In genomic region chr1:22005261-22006149, GRCh38 we compare ENCODE assay signal across 9 cellular contexts. TPM values are rescaled to one million over a fixed set of nuclear protein-coding genes. Genes with fewer than 3 reads are reported as not detected.
A peak's percentile ranks its signal among the peaks of the same experiment; 100 is the strongest.
DNase-seq lines count a peak whose midpoint lies in the region; ATAC-seq, FAIRE-seq and TF ChIP-seq lines count a peak whose summit lies in the region.
"Not testable (repeated sequence)": the region's sequence is repeated elsewhere in the genome, so short reads cannot be mapped to it uniquely, and the experiment has no call there.
"Had no signal": no experiment of that assay in that cellular context is flagged by ENCODE, and none has a peak within 500 bp of the region (broad histone marks: within the 10 kb centered on the region; RNA-seq: fewer than 3 reads in every experiment).

No MANE protein-coding gene starts in this region.

- not testable (repeated sequence) for H3K36me3 ChIP-seq in Loucy (ENCODE audit: insufficient read depth, low read length); PC-9 (ENCODE audit: low read depth); hepatocyte (replicated peaks; ENCODE audit: insufficient read depth, low read depth)
- H3K36me3 ChIP-seq in pancreas = peaks cover 0 to 34% (median 10%) of the 10 kb centered on the region in 3 donors

- ATAC-seq in activated T-cell treated with anti-CD3 and anti-CD28 coated beads, Interleukin-2, amount 50 U/mL, for 72 hours (replicated peaks in 1 of 2) = peak; percentile 79 to 80
- ATAC-seq in pancreas = peak; percentile 2 to 43 (median 23)

- H3K4me3 ChIP-seq in Loucy (ENCODE audit: low read length, poor library complexity, severe bottlenecking); PC-9; hepatocyte: not testable (repeated sequence)
- peak overlapping the region in 3 of 4 donors; percentile 40 to 60 (median 55) for H3K4me3 ChIP-seq in pancreas

- H3K27ac ChIP-seq in PC-9, hepatocyte: not testable (repeated sequence)
- H3K27ac ChIP-seq in pancreas = peak overlapping the region; percentile 8 to 64 (median 32)

- H3K27me3 ChIP-seq in Loucy (ENCODE audit: insufficient read depth, low read length, poor library complexity, severe bottlenecking); PC-9 (ENCODE audit: insufficient read depth, low read depth); hepatocyte; pancreas: not testable (repeated sequence)

- H3K27me3 Mint-ChIP-seq in activated T-cell treated with anti-CD3 and anti-CD28 coated beads, Interleukin-2, amount 50 U/mL, for 72 hours (ENCODE audit: low read depth) = not testable (repeated sequence)

- H3F3A ChIP-seq in Loucy (ENCODE audit: low read depth); PC-9 (ENCODE audit: insufficient read depth, low read depth): not testable (repeated sequence)

- H3K79me2 ChIP-seq in Loucy (ENCODE audit: insufficient read depth, low read length); PC-9 (ENCODE audit: low read depth); hepatocyte: not testable (repeated sequence)

- not testable (repeated sequence) for H3K9me3 Mint-ChIP-seq in activated T-cell treated with anti-CD3 and anti-CD28 coated beads, Interleukin-2, amount 50 U/mL, for 72 hours

- not testable (repeated sequence) for H3K4me1 ChIP-seq in Loucy (ENCODE audit: insufficient read depth, low read length, poor library complexity, severe bottlenecking); PC-9 (replicated peaks; ENCODE audit: insufficient read depth); hepatocyte (ENCODE audit: insufficient read depth); pancreas

- not testable (repeated sequence) for H3K9me3 ChIP-seq in Loucy (ENCODE audit: insufficient read depth, low read depth, low read length); PC-9 (ENCODE audit: insufficient read depth, low read depth); hepatocyte (ENCODE audit: low read depth); pancreas

- intact Hi-C loops in PC-9 (cut with micrococcal nuclease; ENCODE audit: unreplicated experiment) = loop anchor here (5.0 kb wide), 1 partner anchor 633 kb away; no protein-coding TSS in a partner anchor
- intact Hi-C loops in pancreas (cut with DNase I) = not testable (repeated sequence)

- CTCF ChIA-PET in PC-9 (lab: Charles Lee) = interaction anchor here (0.7 kb wide), 1 partner anchor 24 kb away, joined by 3 read pairs; no protein-coding TSS in a partner anchor

- not testable (repeated sequence) for H3K4me2 ChIP-seq in Loucy (ENCODE audit: low read depth, low read length, poor library complexity, severe bottlenecking); PC-9; hepatocyte

- not testable (repeated sequence) for H2AFZ ChIP-seq in Loucy (ENCODE audit: low read length); PC-9; hepatocyte

- not testable (repeated sequence) for BruUV-seq in PC-9 (replicated peaks; lab: Mats Ljungman, UMichigan)

- H3K9me2 ChIP-seq in Loucy (replicated peaks; ENCODE audit: low read depth, low read length); PC-9 (ENCODE audit: insufficient read depth); hepatocyte (replicated peaks; ENCODE audit: insufficient read depth): not testable (repeated sequence)

- POLR2A ChIA-PET in PC-9 (lab: Charles Lee; ENCODE audit: unreplicated experiment) = not testable (repeated sequence)

- H3K36me3 Mint-ChIP-seq in activated T-cell treated with anti-CD3 and anti-CD28 coated beads, Interleukin-2, amount 50 U/mL, for 72 hours (ENCODE audit: insufficient read depth in 2 of 2) = not testable (repeated sequence)

- H4K20me1 ChIP-seq in Loucy (ENCODE audit: insufficient read depth, low read length, poor library complexity, severe bottlenecking); PC-9 (ENCODE audit: insufficient read depth); hepatocyte (ENCODE audit: insufficient read depth, poor library complexity, severe bottlenecking): not testable (repeated sequence)

- WGBS in hepatocyte (ENCODE audit: low lambda C conversion rate, missing lambda C conversion rate) = 71% methylated on average over 18 of the region's 18 CpGs
- WGBS in pancreas, 2 donors = 31 to 42% methylated on average over 17 to 18 of the region's 18 CpGs

- not testable (repeated sequence) for H3K4me3 Mint-ChIP-seq in activated T-cell treated with anti-CD3 and anti-CD28 coated beads, Interleukin-2, amount 50 U/mL, for 72 hours

- not testable (repeated sequence) for H3K27ac Mint-ChIP-seq in activated T-cell treated with anti-CD3 and anti-CD28 coated beads, Interleukin-2, amount 50 U/mL, for 72 hours

- DNase-seq in EL (peak; percentile 25), PC-9 (peak in 1 of 2 experiments; percentile 37), ecto neural progenitor cell (ENCODE audit: low spot score) (peak; percentile 48), hepatocyte (ENCODE audit: low spot score) (peak; percentile 52), pancreas (peak in 4 of 6 donors; percentile 62 to 88 (median 72))
- peak; percentile 54 to 55 for DNase-seq in activated T-cell treated with anti-CD3 and anti-CD28 coated beads, Interleukin-2, amount 50 U/mL, for 72 hours

- FAIRE-seq in pancreas (lab: Jason Lieb, UNC) = not testable (repeated sequence)

- TF ChIP-seq CTCF in Loucy (conservative IDR thresholded peaks at IDR 0.05; ENCODE audit: low read length) = peak; percentile 49
- TF ChIP-seq CTCF in PC-9 (conservative IDR thresholded peaks at IDR 0.05) = peak; percentile 48
- peak; percentile 25 for TF ChIP-seq CTCF in hepatocyte (IDR thresholded peaks at IDR 0.05; ENCODE audit: poor library complexity)
- peak in 3 of 4 donors; percentile 18 to 40 (median 18) for TF ChIP-seq CTCF in pancreas (IDR thresholded peaks at IDR 0.05)

- H3K9ac ChIP-seq in Loucy (ENCODE audit: low read depth, low read length, poor library complexity, severe bottlenecking) = not testable (repeated sequence)

- H3K4me1 Mint-ChIP-seq in activated T-cell treated with anti-CD3 and anti-CD28 coated beads, Interleukin-2, amount 50 U/mL, for 72 hours (ENCODE audit: low read depth) = not testable (repeated sequence)

RNA-seq across cellular contexts. Expression of gene CELA3A, which starts 4.0 kb away (rescaled TPM):
- total RNA-seq in PC-9 (2021) = not detected in 2 replicates
- not detected for total RNA-seq in activated T-cell treated with anti-CD3 and anti-CD28 coated beads, Interleukin-2, amount 50 U/mL, for 72 hours
- 2.2 TPM in 1 of 2 replicates, not detected in the other for total RNA-seq in hepatocyte
- 0.68 TPM in 1 of 2 replicates, not detected in the other for polyA plus RNA-seq in hepatocyte
- over 10,000 TPM; 17,183 to 55,024 (median 35,269) TPM for total RNA-seq in pancreas
- polyA plus RNA-seq in pancreas = over 10,000 TPM; 21,682 to 31,636 TPM
- total RNA-seq: cerebellum, NCI-H460 had no signal

RNA-seq across cellular contexts. Expression of gene CELA3B, which starts 28.7 kb away (rescaled TPM):
- total RNA-seq in PC-9 (2021) = not detected in 2 replicates
- total RNA-seq in activated T-cell treated with anti-CD3 and anti-CD28 coated beads, Interleukin-2, amount 50 U/mL, for 72 hours = not detected
- total RNA-seq in hepatocyte = 0.33 TPM in 1 of 2 replicates, not detected in the other
- polyA plus RNA-seq in hepatocyte = not detected in 2 replicates
- total RNA-seq in pancreas = over 10,000 TPM in 4 of 6 donors, 1,000 to 10,000 TPM in 2; 2,923 to 21,242 (median 14,470) TPM
- over 10,000 TPM in 1 of 2 donors, 1,000 to 10,000 TPM in 1; 6,851 to 15,141 TPM for polyA plus RNA-seq in pancreas
- total RNA-seq: cerebellum, NCI-H460 had no signal

RNA-seq across cellular contexts. Expression of gene CDC42, which starts 47.0 kb away (rescaled TPM):
- total RNA-seq in PC-9 (2021) (119 and 183 TPM in 2 replicates), hepatocyte (351 and 358 TPM in 2 replicates), pancreas (100 to 1,000 TPM in 2 of 6 donors, 10 to 100 TPM in 4; 43.0 to 128 (median 63.4) TPM)
- total RNA-seq in activated T-cell treated with anti-CD3 and anti-CD28 coated beads, Interleukin-2, amount 50 U/mL, for 72 hours = 100 to 1,000 TPM; 292 to 349 TPM
- polyA plus RNA-seq in hepatocyte (48.8 and 69.7 TPM in 2 replicates), pancreas (10 to 100 TPM; 36.6 to 80.5 TPM)

Comparison
In these comparisons a context has a peak if more than half of its experiments do, and no peak if none do; other contexts are left out.
1. RNA of gene CELA3A, which starts 4.0 kb away (total RNA-seq): 17,183 to 55,024 TPM in pancreas; 2.2 TPM in hepatocyte, not detected in PC-9 and not detected in activated T-cell treated with anti-CD3 and anti-CD28 coated beads, Interleukin-2, amount 50 U/mL, for 72 hours; every median in the first group is over 1,000 times any median in the second.
2. RNA of gene CELA3B, which starts 28.7 kb away (total RNA-seq): 2,923 to 21,242 TPM in pancreas; 0.33 TPM in hepatocyte, not detected in PC-9 and not detected in activated T-cell treated with anti-CD3 and anti-CD28 coated beads, Interleukin-2, amount 50 U/mL, for 72 hours; every median in the first group is over 1,000 times any median in the second.
3. Peak in every context shown above with its lines, with median percentiles within 50 percentile points of each other: CTCF ChIP-seq.